In the genomic region with DNA sequence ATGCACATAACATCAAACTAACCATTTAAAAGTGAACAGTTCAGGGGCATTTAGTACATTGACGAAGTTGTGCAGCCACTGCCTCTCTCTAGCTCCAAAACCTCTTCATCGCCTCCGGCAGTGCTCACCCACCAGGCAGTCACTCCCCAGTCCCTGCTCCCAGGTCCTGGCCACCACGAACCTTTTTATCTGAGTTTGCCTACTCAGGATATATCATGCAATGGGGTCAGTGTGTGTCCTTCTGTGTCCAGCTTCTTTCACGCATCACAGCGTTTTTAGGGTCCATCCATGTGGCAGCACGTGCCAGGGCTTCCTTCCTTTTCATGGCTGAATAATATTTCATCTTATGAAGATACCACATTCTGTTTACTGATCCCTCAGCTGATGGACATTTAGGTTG, we compare ENCODE assay signal across 1 cellular context.
TF ChIP-seq lines count a peak whose summit lies in the region.

No MANE protein-coding gene starts in this region.

TF ChIP-seq in GM12878, 131 proteins besides CTCF, POLR2A, EP300 and RAD21:
- no peak for TF ChIP-seq EGR1 (IDR thresholded peaks at IDR 0.05; ENCODE audit: borderline replicate concordance in 1 of 2, low read depth in 2 of 2, low read length in 2 of 2)
- TF ChIP-seq BHLHE40 (IDR thresholded peaks at IDR 0.05; ENCODE audit: borderline replicate concordance in 1 of 2, low read depth in 2 of 2, low read length in 1 of 2) = peak in 1 of 2 experiments; percentile 11; a peak in 1 of 4 replicates
